16 cellular contexts compared by ENCODE assay signal in genomic region chr1:75330633-75331032, GRCh38.
"Had no signal": no experiment of that assay in that cellular context is flagged by ENCODE, and none has a peak within 500 bp of the region (broad histone marks: within the 10 kb centered on the region; RNA-seq: fewer than 3 reads in every experiment).

No MANE protein-coding gene starts in this region.

- ATAC-seq: activated CD4-positive, CD25-positive, alpha-beta regulatory T cell treated with anti-CD3 and anti-CD28 coated beads, Interleukin-2, amount 50 U/mL, for 24 hours; effector memory CD8-positive, alpha-beta T cell; naive thymus-derived CD8-positive, alpha-beta T cell; stimulated activated effector memory CD8-positive, alpha-beta T cell treated with anti-CD3 and anti-CD28 coated beads, Interleukin-12 subunit alpha, Interleukin-12 subunit beta, amount 100 ng/mL, for 72 hours; upper lobe of right lung had no signal

- H3K27me3 ChIP-seq: breast epithelium, neutrophil, upper lobe of right lung had no signal

- H3K27ac ChIP-seq: breast epithelium, left ventricle myocardium inferior, neutrophil, thoracic aorta, upper lobe of right lung had no signal

- DNase-seq: activated naive CD4-positive, alpha-beta T cell; activated naive CD8-positive, alpha-beta T cell treated with anti-CD3 and anti-CD28 coated beads, Interleukin-2, amount 10 ng/mL, durations not matched to agents 7 days and 5 days; activated T-cell treated with anti-CD3 and anti-CD28 coated beads for 4 hours; cerebellar nuclear complex; dermis blood vessel endothelial cell; effector memory CD8-positive, alpha-beta T cell; erythroblast; left ventricle myocardium inferior; naive thymus-derived CD8-positive, alpha-beta T cell; retina; upper lobe of right lung had no signal

- H3K36me3 ChIP-seq: breast epithelium, left ventricle myocardium inferior, neutrophil, thoracic aorta, upper lobe of right lung had no signal

- H3K4me1 ChIP-seq: breast epithelium, left ventricle myocardium inferior, upper lobe of right lung had no signal

- H3K4me3 ChIP-seq: breast epithelium, left ventricle myocardium inferior, thoracic aorta, upper lobe of right lung had no signal

- H3K9me3 ChIP-seq: breast epithelium, left ventricle myocardium inferior, neutrophil, thoracic aorta, upper lobe of right lung had no signal
